17 cellular contexts compared by ENCODE assay signal in genomic region chrX:327660-328126, GRCh38. TPM values are rescaled to one million over a fixed set of nuclear protein-coding genes. Genes with fewer than 3 reads are reported as not detected.
DNase-seq lines count a peak whose midpoint lies in the region; ATAC-seq and TF ChIP-seq lines count a peak whose summit lies in the region.
"Had no signal": no experiment of that assay in that cellular context is flagged by ENCODE, and none has a peak within 500 bp of the region (broad histone marks: within the 10 kb centered on the region; RNA-seq: fewer than 3 reads in every experiment).

No MANE protein-coding gene starts in this region.

- peaks cover 0 to 4% (median 1%) of the 10 kb centered on the region in 6 donors for H3K36me3 ChIP-seq in spleen

- intact Hi-C loops in left cardiac atrium (cut with DNase I) (no loop called here), spleen (cut with DNase I; ENCODE audit: low total_unique reads) (no loop called here)

- POLR2A ChIA-PET in activated CD4-positive, alpha-beta T cell treated with anti-CD3 and anti-CD28 coated beads, Interleukin-2, amount 10 ng/mL, durations not matched to agents 7 days and 5 days (lab: Charles Lee): no interaction called here

- H3K4me3 ChIP-seq in spleen: no peak overlapping the region

- no peak overlapping the region for H3K27ac Mint-ChIP-seq in activated CD4-positive, alpha-beta T cell treated with anti-CD3 and anti-CD28 coated beads, Interleukin-2, amount 10 ng/mL, durations not matched to agents 7 days and 5 days
- H3K27ac Mint-ChIP-seq: HFFc6 had no signal

- H3K4me1 ChIP-seq in spleen: peaks cover 7 to 25% (median 16%) of the 10 kb centered on the region in 6 donors
- H3K4me1 ChIP-seq: Caco-2 had no signal

- no peaks in the 10 kb centered on the region for H3K36me3 Mint-ChIP-seq in activated CD4-positive, alpha-beta T cell treated with anti-CD3 and anti-CD28 coated beads, Interleukin-2, amount 10 ng/mL, durations not matched to agents 7 days and 5 days (ENCODE audit: low read depth)

- no peak overlapping the region for H3K4me3 Mint-ChIP-seq in activated CD4-positive, alpha-beta T cell treated with anti-CD3 and anti-CD28 coated beads, Interleukin-2, amount 10 ng/mL, durations not matched to agents 7 days and 5 days
- H3K4me3 Mint-ChIP-seq: HFFc6 had no signal

- H3K9me3 Mint-ChIP-seq in activated CD4-positive, alpha-beta T cell treated with anti-CD3 and anti-CD28 coated beads, Interleukin-2, amount 10 ng/mL, durations not matched to agents 7 days and 5 days: peaks cover 2% of the 10 kb centered on the region

- peaks cover 4 to 36% (median 23%) of the 10 kb centered on the region in 7 donors for H3K27me3 ChIP-seq in spleen (replicated peaks in 1 of 7)

- no peaks in the 10 kb centered on the region for H3K9me3 ChIP-seq in spleen

- ATAC-seq in left cardiac atrium: no peak

- TF ChIP-seq POLR2A in spleen (IDR thresholded peaks at IDR 0.05): no peak

- 88 to 90% (median 89%) methylated on average over 23 to 33 of the region's 33 CpGs for whole genome bisulfite sequencing in spleen, 5 donors

- H3K4me1 Mint-ChIP-seq in activated CD4-positive, alpha-beta T cell treated with anti-CD3 and anti-CD28 coated beads, Interleukin-2, amount 10 ng/mL, durations not matched to agents 7 days and 5 days: peaks cover 24% of the 10 kb centered on the region

- CTCF ChIA-PET in activated CD4-positive, alpha-beta T cell treated with anti-CD3 and anti-CD28 coated beads, Interleukin-2, amount 10 ng/mL, durations not matched to agents 7 days and 5 days (lab: Charles Lee): no interaction called here

- TF ChIP-seq CTCF in spleen (IDR thresholded peaks at IDR 0.05 in 8 of 11, conservative IDR thresholded peaks at IDR 0.05 in 3 of 11): no peak

- H3K27me3 Mint-ChIP-seq in activated CD4-positive, alpha-beta T cell treated with anti-CD3 and anti-CD28 coated beads, Interleukin-2, amount 10 ng/mL, durations not matched to agents 7 days and 5 days: peaks cover 3% of the 10 kb centered on the region

- no peak overlapping the region for H3K27ac ChIP-seq in spleen
- H3K27ac ChIP-seq: C4-2B had no signal

- DNase-seq in activated CD4-positive, alpha-beta T cell treated with anti-CD3 and anti-CD28 coated beads, Interleukin-2, amount 10 ng/mL, durations not matched to agents 7 days and 5 days: peak; percentile 5
- no peak for DNase-seq in activated CD4-positive, alpha-beta T cell treated with anti-CD3 and anti-CD28 coated beads for 48 hours
- peak; percentile 25 for DNase-seq in left cardiac atrium
- DNase-seq in mesenteric fat pad (ENCODE audit: low spot score): peak; percentile 85
- DNase-seq in spleen: peak; percentile 71
- no peak for DNase-seq in occipital lobe (lab: John Stamatoyannopoulos, UW)
- DNase-seq in cortex of kidney (lab: John Stamatoyannopoulos, UW): no peak
- DNase-seq in NCI-H1092 (lab: John Stamatoyannopoulos, UW): no peak
- DNase-seq: 8988T, Caco-2, DMS53, HFFc6, KG1, NCI-H187 treated with DMSO at 0.1 percent for 48 hours, NCI-H446 treated with DMSO at 0.1 percent for 48 hours, NCI-H748 treated with DMSO at 0.1 percent for 48 hours had no signal

RNA-seq across cellular contexts. Expression of gene GTPBP6, which starts 9.1 kb away (rescaled TPM):
- total RNA-seq in activated CD4-positive, alpha-beta T cell treated with anti-CD3 and anti-CD28 coated beads, Interleukin-2, amount 10 ng/mL, durations not matched to agents 7 days and 5 days: 10 to 100 TPM; 48.5 to 52.1 TPM
- 10 to 100 TPM; 48.0 to 55.6 TPM for total RNA-seq in left cardiac atrium
- 48.1 TPM for total RNA-seq in mesenteric fat pad
- 10 to 100 TPM; 25.4 to 50.4 (median 37.6) TPM for total RNA-seq in spleen
- polyA plus RNA-seq in spleen: 10 to 100 TPM; 43.8 to 69.4 (median 43.9) TPM
- total RNA-seq in occipital lobe: 15.0 TPM

RNA-seq across cellular contexts. Expression of gene PLCXD1, which starts 46.5 kb away (rescaled TPM):
- total RNA-seq in activated CD4-positive, alpha-beta T cell treated with anti-CD3 and anti-CD28 coated beads, Interleukin-2, amount 10 ng/mL, durations not matched to agents 7 days and 5 days: 10 to 100 TPM; 60.1 to 63.4 TPM
- total RNA-seq in left cardiac atrium: 10 to 100 TPM in 1 of 2 donors, 1 to 10 TPM in 1; 2.9 to 13.7 TPM
- total RNA-seq in mesenteric fat pad: 18.1 TPM
- total RNA-seq in spleen: 10 to 100 TPM; 13.0 to 35.0 (median 24.3) TPM
- polyA plus RNA-seq in spleen: 10 to 100 TPM in 2 of 3 donors, 1 to 10 TPM in 1; 9.9 to 21.3 (median 11.5) TPM
- 16.2 TPM for total RNA-seq in occipital lobe

RNA-seq across cellular contexts. Expression of gene PPP2R3B, which starts 59.0 kb away (rescaled TPM):
- total RNA-seq in activated CD4-positive, alpha-beta T cell treated with anti-CD3 and anti-CD28 coated beads, Interleukin-2, amount 10 ng/mL, durations not matched to agents 7 days and 5 days: 10 to 100 TPM; 30.6 to 33.8 TPM
- total RNA-seq in left cardiac atrium (100 to 1,000 TPM; 104 to 114 TPM), mesenteric fat pad (7.3 TPM), spleen (10 to 100 TPM; 12.6 to 34.2 (median 24.4) TPM), occipital lobe (15.4 TPM)
- polyA plus RNA-seq in spleen: 10 to 100 TPM; 27.0 to 62.2 (median 45.8) TPM

Comparison
In these comparisons a context has a peak if more than half of its experiments do, and no peak if none do; other contexts are left out.
1. DNase-seq: peak in activated CD4-positive, alpha-beta T cell treated with anti-CD3 and anti-CD28 coated beads, Interleukin-2, amount 10 ng/mL, durations not matched to agents 7 days and 5 days (single experiment), left cardiac atrium (single experiment), mesenteric fat pad (single experiment) and spleen (single experiment); none in activated CD4-positive, alpha-beta T cell treated with anti-CD3 and anti-CD28 coated beads for 48 hours (single experiment), occipital lobe (single experiment), cortex of kidney (single experiment) and NCI-H1092 (single experiment).